8 cellular contexts compared by ENCODE assay signal in the genomic region with DNA sequence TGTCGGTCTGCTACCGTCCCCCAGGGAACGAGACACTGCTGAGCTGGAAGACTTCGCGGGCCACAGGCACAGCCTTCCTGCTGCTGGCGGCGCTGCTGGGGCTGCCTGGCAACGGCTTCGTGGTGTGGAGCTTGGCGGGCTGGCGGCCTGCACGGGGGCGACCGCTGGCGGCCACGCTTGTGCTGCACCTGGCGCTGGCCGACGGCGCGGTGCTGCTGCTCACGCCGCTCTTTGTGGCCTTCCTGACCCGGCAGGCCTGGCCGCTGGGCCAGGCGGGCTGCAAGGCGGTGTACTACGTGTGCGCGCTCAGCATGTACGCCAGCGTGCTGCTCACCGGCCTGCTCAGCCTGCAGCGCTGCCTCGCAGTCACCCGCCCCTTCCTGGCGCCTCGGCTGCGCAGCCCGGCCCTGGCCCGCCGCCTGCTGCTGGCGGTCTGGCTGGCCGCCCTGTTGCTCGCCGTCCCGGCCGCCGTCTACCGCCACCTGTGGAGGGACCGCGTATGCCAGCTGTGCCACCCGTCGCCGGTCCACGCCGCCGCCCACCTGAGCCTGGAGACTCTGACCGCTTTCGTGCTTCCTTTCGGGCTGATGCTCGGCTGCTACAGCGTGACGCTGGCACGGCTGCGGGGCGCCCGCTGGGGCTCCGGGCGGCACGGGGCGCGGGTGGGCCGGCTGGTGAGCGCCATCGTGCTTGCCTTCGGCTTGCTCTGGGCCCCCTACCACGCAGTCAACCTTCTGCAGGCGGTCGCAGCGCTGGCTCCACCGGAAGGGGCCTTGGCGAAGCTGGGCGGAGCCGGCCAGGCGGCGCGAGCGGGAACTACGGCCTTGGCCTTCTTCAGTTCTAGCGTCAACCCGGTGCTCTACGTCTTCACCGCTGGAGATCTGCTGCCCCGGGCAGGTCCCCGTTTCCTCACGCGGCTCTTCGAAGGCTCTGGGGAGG. TPM values are rescaled to one million over a fixed set of nuclear protein-coding genes. Genes with fewer than 3 reads are reported as not detected.
DNase-seq lines count a peak whose midpoint lies in the region; ATAC-seq, FAIRE-seq and TF ChIP-seq lines count a peak whose summit lies in the region.

A gene with protein sequence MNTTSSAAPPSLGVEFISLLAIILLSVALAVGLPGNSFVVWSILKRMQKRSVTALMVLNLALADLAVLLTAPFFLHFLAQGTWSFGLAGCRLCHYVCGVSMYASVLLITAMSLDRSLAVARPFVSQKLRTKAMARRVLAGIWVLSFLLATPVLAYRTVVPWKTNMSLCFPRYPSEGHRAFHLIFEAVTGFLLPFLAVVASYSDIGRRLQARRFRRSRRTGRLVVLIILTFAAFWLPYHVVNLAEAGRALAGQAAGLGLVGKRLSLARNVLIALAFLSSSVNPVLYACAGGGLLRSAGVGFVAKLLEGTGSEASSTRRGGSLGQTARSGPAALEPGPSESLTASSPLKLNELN (plus strand): TSS at position 837 of the 939 bp plus-strand sequence. CDS start 4,150 bp downstream, outside the sequence.

- peak; percentile 85 for DNase-seq in AG08395 (ENCODE audit: low spot score)
- peak; percentile 48 to 82 (median 61) for DNase-seq in T-helper 1 cell
- peak; percentile 72 for DNase-seq in astrocyte (ENCODE audit: low read depth)
- peak; percentile 73 for DNase-seq in iPS-NIHi7 (ENCODE audit: extremely low spot score)
- peak; percentile 46 to 49 for DNase-seq in stimulated activated CD4-positive, alpha-beta T cell treated with anti-CD3 and anti-CD28 coated beads, Interleukin-15, amount 100 ng/mL, for 1 hour (ENCODE audit: low read depth in 1 of 2, low spot score in 1 of 2)
- DNase-seq in NCI-H524 (lab: John Stamatoyannopoulos, UW): no peak

- no peak within 1 kb of the TSS for H3K27ac Mint-ChIP-seq in astrocyte (ENCODE audit: unreplicated experiment)

- H3K27me3 Mint-ChIP-seq in astrocyte (ENCODE audit: low read depth, unreplicated experiment): peaks cover 6% of the 10 kb centered on the region

- no peak within 1 kb of the TSS for H3K4me3 ChIP-seq in astrocyte (ENCODE audit: insufficient read depth, low read depth, low read length)

- peak within 1 kb of the TSS; percentile 78 for H3K4me2 ChIP-seq in astrocyte (ENCODE audit: low read length)

- H2AFZ ChIP-seq in astrocyte (ENCODE audit: low read depth, low read length): peak within 1 kb of the TSS; percentile 44

- peaks cover 8% of the 10 kb centered on the region for H3K36me3 ChIP-seq in astrocyte (ENCODE audit: insufficient read depth, low read length)

- no peaks in the 10 kb centered on the region for H3K9me3 ChIP-seq in astrocyte (ENCODE audit: insufficient read depth, low read depth, low read length)

- no peak within 1 kb of the TSS for H3K9ac ChIP-seq in astrocyte (ENCODE audit: low read length)

- H3K9me3 Mint-ChIP-seq in astrocyte (ENCODE audit: unreplicated experiment): peaks cover 2% of the 10 kb centered on the region

- no peak for FAIRE-seq in astrocyte (lab: Jason Lieb, UNC)

- H3K4me1 ChIP-seq in astrocyte (ENCODE audit: insufficient read depth, low read length): peaks cover 16% of the 10 kb centered on the region

- no peak for TF ChIP-seq CTCF in astrocyte (IDR thresholded peaks at IDR 0.05; ENCODE audit: insufficient read depth, low read depth, low read length)

- H3K79me2 ChIP-seq in astrocyte (ENCODE audit: insufficient read depth, low read length): no peaks in the 10 kb centered on the region

- H4K20me1 ChIP-seq in astrocyte (ENCODE audit: insufficient read depth, low read length): peaks cover 48% of the 10 kb centered on the region

- peaks cover 17% of the 10 kb centered on the region for H3K36me3 Mint-ChIP-seq in astrocyte (ENCODE audit: low read depth, unreplicated experiment)

- H3K27me3 ChIP-seq in astrocyte (ENCODE audit: insufficient read depth, low read length): peaks cover 12% of the 10 kb centered on the region

- no peak within 1 kb of the TSS for H3K27ac ChIP-seq in astrocyte (ENCODE audit: low read depth, low read length)

- H3K4me3 Mint-ChIP-seq in astrocyte (ENCODE audit: unreplicated experiment): no peak within 1 kb of the TSS

- ATAC-seq in GM18873 (IDR thresholded peaks at IDR 0.05; ENCODE audit: low FRiP score, unreplicated experiment) (peak; percentile 60), HG03135 (IDR thresholded peaks at IDR 0.05; ENCODE audit: unreplicated experiment) (peak; percentile 68)

- H3K4me1 Mint-ChIP-seq in astrocyte (ENCODE audit: low read depth, unreplicated experiment): peaks cover 8% of the 10 kb centered on the region

RNA-seq across cellular contexts. Expression of the gene that starts here (rescaled TPM):
- total RNA-seq in astrocyte: 5.5 TPM in 2 replicates

Comparison
In these comparisons a context has a peak if more than half of its experiments do, and no peak if none do; other contexts are left out.
1. DNase-seq: peak in AG08395 (single experiment), T-helper 1 cell (5 of 5), astrocyte (single experiment), iPS-NIHi7 (single experiment) and stimulated activated CD4-positive, alpha-beta T cell treated with anti-CD3 and anti-CD28 coated beads, Interleukin-15, amount 100 ng/mL, for 1 hour (2 of 2); none in NCI-H524 (0 of 2).